Comparison of ENCODE assay signal across 9 cellular contexts in genomic region chr1:56477164-56478111, GRCh38.
DNase-seq lines count a peak whose midpoint lies in the region; ATAC-seq, FAIRE-seq and TF ChIP-seq lines count a peak whose summit lies in the region.
"Had no signal": no experiment of that assay in that cellular context is flagged by ENCODE, and none has a peak within 500 bp of the region (broad histone marks: within the 10 kb centered on the region; RNA-seq: fewer than 3 reads in every experiment).

No MANE protein-coding gene starts in this region.

- no peaks in the 10 kb centered on the region for H3K27me3 ChIP-seq in tibial nerve

- CTCF ChIA-PET in activated naive CD4-positive, alpha-beta T cell treated with anti-CD3 and anti-CD28 coated beads for 36 hours (lab: Charles Lee): no interaction called here
- CTCF ChIA-PET in activated naive CD4-positive, alpha-beta T cell treated with anti-CD3 and anti-CD28 coated beads, Interleukin-2, amount 10 ng/mL, durations not matched to agents 7 days and 5 days (lab: Charles Lee): no interaction called here

- TF ChIP-seq EP300 in tibial nerve (IDR thresholded peaks at IDR 0.05): peak in 1 of 2 donors; percentile 61

- no peaks in the 10 kb centered on the region for H3K4me1 Mint-ChIP-seq in activated naive CD4-positive, alpha-beta T cell treated with anti-CD3 and anti-CD28 coated beads for 36 hours (ENCODE audit: low read depth)
- no peaks in the 10 kb centered on the region for H3K4me1 Mint-ChIP-seq in activated naive CD4-positive, alpha-beta T cell treated with anti-CD3 and anti-CD28 coated beads, Interleukin-2, amount 10 ng/mL, durations not matched to agents 7 days and 5 days

- DNase-seq in activated naive CD4-positive, alpha-beta T cell treated with anti-CD3 and anti-CD28 coated beads for 36 hours: no peak
- DNase-seq in activated naive CD4-positive, alpha-beta T cell treated with anti-CD3 and anti-CD28 coated beads, Interleukin-2, amount 50 U/mL, for 16 hours: no peak
- peak; percentile 37 to 46 for DNase-seq in lung microvascular endothelial cell (ENCODE audit: low read depth in 2 of 2)
- DNase-seq in tibial nerve (ENCODE audit: low spot score in 2 of 2): peak; percentile 34 to 43
- DNase-seq in activated naive CD4-positive, alpha-beta T cell treated with anti-CD3 and anti-CD28 coated beads, Interleukin-2, amount 10 ng/mL, durations not matched to agents 7 days and 5 days: no peak
- DNase-seq in SW 1271 (lab: John Stamatoyannopoulos, UW): no peak
- DNase-seq: DND-41 had no signal

- H3K9me3 ChIP-seq in tibial nerve: no peaks in the 10 kb centered on the region

- H3K27ac ChIP-seq in tibial nerve: peak overlapping the region; percentile 77 to 96 (median 88)

- ATAC-seq in GM18502 (IDR thresholded peaks at IDR 0.05; ENCODE audit: poor library complexity, unreplicated experiment): no peak

- peak overlapping the region; percentile 23 for H3K4me3 Mint-ChIP-seq in activated naive CD4-positive, alpha-beta T cell treated with anti-CD3 and anti-CD28 coated beads for 36 hours
- no peak overlapping the region for H3K4me3 Mint-ChIP-seq in activated naive CD4-positive, alpha-beta T cell treated with anti-CD3 and anti-CD28 coated beads, Interleukin-2, amount 10 ng/mL, durations not matched to agents 7 days and 5 days

- WGBS in tibial nerve, 2 donors: 3 to 4% methylated on average over 51 to 62 of the region's 62 CpGs

- H3K36me3 ChIP-seq in tibial nerve: no peaks in the 10 kb centered on the region

- peaks cover 0 to 47% (median 7%) of the 10 kb centered on the region in 4 donors for H3K4me1 ChIP-seq in tibial nerve

- no peak overlapping the region for H3K27ac Mint-ChIP-seq in activated naive CD4-positive, alpha-beta T cell treated with anti-CD3 and anti-CD28 coated beads for 36 hours
- no peak overlapping the region for H3K27ac Mint-ChIP-seq in activated naive CD4-positive, alpha-beta T cell treated with anti-CD3 and anti-CD28 coated beads, Interleukin-2, amount 10 ng/mL, durations not matched to agents 7 days and 5 days

- intact Hi-C loops in activated naive CD4-positive, alpha-beta T cell treated with anti-CD3 and anti-CD28 coated beads for 36 hours (cut with micrococcal nuclease): no loop called here

- TF ChIP-seq POLR2A in tibial nerve (IDR thresholded peaks at IDR 0.05): peak in 1 of 2 donors; percentile 30

- TF ChIP-seq CTCF in tibial nerve (IDR thresholded peaks at IDR 0.05): no peak

- peaks cover 41% of the 10 kb centered on the region for H3K27me3 Mint-ChIP-seq in activated naive CD4-positive, alpha-beta T cell treated with anti-CD3 and anti-CD28 coated beads for 36 hours (ENCODE audit: low read depth)
- H3K27me3 Mint-ChIP-seq in activated naive CD4-positive, alpha-beta T cell treated with anti-CD3 and anti-CD28 coated beads, Interleukin-2, amount 10 ng/mL, durations not matched to agents 7 days and 5 days: peaks cover 33% of the 10 kb centered on the region

- peak overlapping the region; percentile 44 to 75 (median 58) for H3K4me3 ChIP-seq in tibial nerve

- FAIRE-seq in endometrium (lab: Jason Lieb, UNC): peak; percentile 15

- no peaks in the 10 kb centered on the region for H3K9me3 Mint-ChIP-seq in activated naive CD4-positive, alpha-beta T cell treated with anti-CD3 and anti-CD28 coated beads for 36 hours
- no peaks in the 10 kb centered on the region for H3K9me3 Mint-ChIP-seq in activated naive CD4-positive, alpha-beta T cell treated with anti-CD3 and anti-CD28 coated beads, Interleukin-2, amount 10 ng/mL, durations not matched to agents 7 days and 5 days

- H3K36me3 Mint-ChIP-seq in activated naive CD4-positive, alpha-beta T cell treated with anti-CD3 and anti-CD28 coated beads for 36 hours (ENCODE audit: low read depth): no peaks in the 10 kb centered on the region
- peaks cover 1% of the 10 kb centered on the region for H3K36me3 Mint-ChIP-seq in activated naive CD4-positive, alpha-beta T cell treated with anti-CD3 and anti-CD28 coated beads, Interleukin-2, amount 10 ng/mL, durations not matched to agents 7 days and 5 days

Comparison
In these comparisons a context has a peak if more than half of its experiments do, and no peak if none do; other contexts are left out.
1. DNase-seq: peak in lung microvascular endothelial cell (2 of 2) and tibial nerve (2 of 2); none in activated naive CD4-positive, alpha-beta T cell treated with anti-CD3 and anti-CD28 coated beads for 36 hours (single experiment), activated naive CD4-positive, alpha-beta T cell treated with anti-CD3 and anti-CD28 coated beads, Interleukin-2, amount 50 U/mL, for 16 hours (single experiment), activated naive CD4-positive, alpha-beta T cell treated with anti-CD3 and anti-CD28 coated beads, Interleukin-2, amount 10 ng/mL, durations not matched to agents 7 days and 5 days (single experiment) and SW 1271 (0 of 2).